Comparison of ENCODE assay signal across 1 cellular context in the genomic region with DNA sequence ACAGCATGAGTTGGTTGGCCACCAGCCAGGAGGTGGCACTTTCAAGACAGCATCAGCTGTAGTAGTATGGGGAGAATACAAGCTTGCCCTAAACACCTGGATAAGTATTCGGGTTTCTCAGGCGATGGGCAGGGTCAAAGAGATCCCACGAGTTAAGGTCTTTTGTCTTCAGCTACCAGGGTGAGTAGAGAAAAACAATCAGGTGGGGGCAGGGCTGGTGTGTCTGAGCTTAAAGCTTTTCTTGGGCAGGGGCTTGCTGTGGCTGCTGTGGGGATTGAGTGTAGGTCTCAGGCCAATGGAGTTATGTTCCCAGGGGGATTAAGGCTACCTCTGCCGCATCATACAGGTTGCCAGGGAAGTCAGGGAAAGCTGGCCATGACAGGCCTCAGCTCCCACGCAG.
TF ChIP-seq lines count a peak whose summit lies in the region.

No MANE protein-coding gene starts in this region.

TF ChIP-seq in H1, 55 proteins besides CTCF, POLR2A, EP300 and RAD21:
- TF ChIP-seq FOSL1 (IDR thresholded peaks at IDR 0.05; ENCODE audit: insufficient read depth, low read depth, low read length): no peak
- TF ChIP-seq, protein P1, sequence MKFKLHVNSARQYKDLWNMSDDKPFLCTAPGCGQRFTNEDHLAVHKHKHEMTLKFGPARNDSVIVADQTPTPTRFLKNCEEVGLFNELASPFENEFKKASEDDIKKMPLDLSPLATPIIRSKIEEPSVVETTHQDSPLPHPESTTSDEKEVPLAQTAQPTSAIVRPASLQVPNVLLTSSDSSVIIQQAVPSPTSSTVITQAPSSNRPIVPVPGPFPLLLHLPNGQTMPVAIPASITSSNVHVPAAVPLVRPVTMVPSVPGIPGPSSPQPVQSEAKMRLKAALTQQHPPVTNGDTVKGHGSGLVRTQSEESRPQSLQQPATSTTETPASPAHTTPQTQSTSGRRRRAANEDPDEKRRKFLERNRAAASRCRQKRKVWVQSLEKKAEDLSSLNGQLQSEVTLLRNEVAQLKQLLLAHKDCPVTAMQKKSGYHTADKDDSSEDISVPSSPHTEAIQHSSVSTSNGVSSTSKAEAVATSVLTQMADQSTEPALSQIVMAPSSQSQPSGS (IDR thresholded peaks at IDR 0.05; ENCODE audit: low read length): no peak
- TF ChIP-seq NRF1 (IDR thresholded peaks at IDR 0.05; ENCODE audit: low read depth, low read length): no peak
- peak; percentile 40 for TF ChIP-seq ASH2L (IDR thresholded peaks at IDR 0.05; ENCODE audit: low read length)
TF ChIP-seq in H1: peak in this region for 1.
